7 cellular contexts compared by ENCODE assay signal in genomic region chr6:29114964-29115363, GRCh38. TPM values are rescaled to one million over a fixed set of nuclear protein-coding genes. Genes with fewer than 3 reads are reported as not detected.
"Had no signal": no experiment of that assay in that cellular context is flagged by ENCODE, and none has a peak within 500 bp of the region (broad histone marks: within the 10 kb centered on the region; RNA-seq: fewer than 3 reads in every experiment).

No MANE protein-coding gene starts in this region.

RNA-seq across cellular contexts. Expression of gene OR2J3, which starts 7.1 kb away (rescaled TPM):
- total RNA-seq: GM23248, H1, H4, H7, H9, HFFc6 had no signal
- polyA plus RNA-seq: GM23248, GM23338 had no signal

RNA-seq across cellular contexts. Expression of gene OR2J1, which starts 15.7 kb away (rescaled TPM):
- total RNA-seq: GM23248, GM23338, H1, H4, H7, H9, HFFc6 had no signal
- polyA plus RNA-seq: GM23248, GM23338, H1 had no signal

RNA-seq across cellular contexts. Expression of gene OR2B3, which starts 27.9 kb away (rescaled TPM):
- total RNA-seq: GM23248, GM23338, H1, H4, H7, H9, HFFc6 had no signal
- polyA plus RNA-seq: GM23248, GM23338, H1 had no signal

RNA-seq across cellular contexts. Expression of gene OR2J2, which starts 55.7 kb away (rescaled TPM):
- total RNA-seq: GM23248, GM23338, H1, H4, H7, H9, HFFc6 had no signal
- polyA plus RNA-seq: GM23248, GM23338, H1 had no signal
